In genomic region chr12:38775457-38775856, GRCh38 we compare ENCODE assay signal across 1 cellular context.
TF ChIP-seq lines count a peak whose summit lies in the region.

No MANE protein-coding gene starts in this region.

TF ChIP-seq in HepG2, 621 proteins besides CTCF, POLR2A, EP300 and RAD21 (continued from another document):
- no peak for TF ChIP-seq ZNF407 (CRISPR knock-in tag; IDR thresholded peaks at IDR 0.05; ENCODE audit: not compliant biosample characterization)
